ENCODE assay signal across 24 cellular contexts in the genomic region with DNA sequence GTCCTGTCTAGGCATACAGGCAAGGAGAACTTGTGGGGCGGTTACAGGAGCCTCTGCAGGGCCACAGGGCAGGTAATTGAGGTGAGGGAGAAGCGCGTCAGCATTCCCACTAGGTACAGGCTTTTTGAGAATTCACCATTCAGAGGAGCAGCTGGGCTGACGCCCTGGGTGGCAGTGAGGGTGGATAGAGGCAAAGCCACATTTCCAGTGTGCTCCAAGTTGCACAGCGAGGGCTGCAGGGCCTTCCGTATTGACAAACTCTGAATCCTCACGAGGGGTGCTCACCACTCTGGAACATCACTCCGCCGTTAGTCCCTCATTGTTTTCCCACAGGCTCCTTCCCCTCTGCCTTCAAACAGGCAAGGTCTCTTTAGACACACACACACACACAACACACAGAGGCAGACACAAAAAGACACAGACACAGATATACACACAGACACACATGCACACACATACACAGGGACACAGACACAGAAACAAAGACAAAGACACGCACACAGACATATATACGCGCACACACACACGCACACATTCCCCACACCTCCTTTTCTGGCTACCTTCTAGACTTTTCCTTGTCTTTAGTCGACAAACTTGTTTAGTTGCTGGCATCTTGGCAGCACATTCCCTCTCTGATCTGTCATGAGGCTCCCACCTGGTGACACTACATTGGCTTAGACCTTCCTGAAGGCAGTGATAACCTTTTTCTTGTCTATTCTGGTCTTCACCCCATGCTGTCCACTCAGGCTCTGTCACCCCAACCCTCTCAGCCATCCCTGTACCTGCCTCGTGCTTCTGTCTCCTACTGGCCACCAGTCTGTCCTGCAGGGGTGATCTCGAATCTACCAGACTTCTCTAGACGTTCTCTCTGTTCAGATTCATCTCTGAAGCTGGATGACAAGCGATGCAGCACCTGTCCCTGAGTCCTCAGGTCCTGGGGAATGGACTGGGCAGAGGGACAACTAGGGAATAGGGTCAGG.
DNase-seq lines count a peak whose midpoint lies in the region; ATAC-seq and TF ChIP-seq lines count a peak whose summit lies in the region.
"Had no signal": no experiment of that assay in that cellular context is flagged by ENCODE, and none has a peak within 500 bp of the region (broad histone marks: within the 10 kb centered on the region; RNA-seq: fewer than 3 reads in every experiment).

No MANE protein-coding gene starts in this region.

- no peaks in the 10 kb centered on the region for H3K27me3 ChIP-seq in GM06990 (replicated peaks; ENCODE audit: control insufficient read depth, insufficient read depth, low read length)
- peaks cover 40% of the 10 kb centered on the region for H3K27me3 ChIP-seq in endodermal cell (ENCODE audit: control insufficient read depth, insufficient read depth, low read length, poor library complexity, severe bottlenecking)
- H3K27me3 ChIP-seq: thyroid gland had no signal

- H3K9me3 ChIP-seq in endodermal cell (ENCODE audit: control insufficient read depth, low read length): no peaks in the 10 kb centered on the region
- H3K9me3 ChIP-seq: thyroid gland had no signal

- no peak overlapping the region for H3K9ac ChIP-seq in endodermal cell (ENCODE audit: extremely low read depth, low read length, poor library complexity, severe bottlenecking)

- DNase-seq in GM06990 (ENCODE audit: extremely low read depth, insufficient read length) (no peak), LNCaP clone FGC (ENCODE audit: low read depth) (peak; percentile 38), endodermal cell (no peak), progenitor cell of endocrine pancreas (ENCODE audit: low spot score, unreplicated experiment) (no peak), ACHN (no peak), natural killer cell (no peak), NCI-H226 (no peak)
- DNase-seq: activated CD4-positive, alpha-beta memory T cell treated with anti-CD3 and anti-CD28 coated beads, Interleukin-2, amount 10 ng/mL, durations not matched to agents 7 days and 5 days; activated effector memory CD4-positive, alpha-beta T cell treated with Interleukin-2 at 50 U/mL for 16 hours; CD4-positive, alpha-beta T cell; DMS79 treated with DMSO at 0.1 percent for 48 hours; HCEC 1CT; head of caudate nucleus; mesendoderm; NCI-H1694; NCI-H526 treated with DMSO at 0.1 percent for 48 hours; stimulated activated CD4-positive, alpha-beta T cell treated with anti-CD3 and anti-CD28 coated beads, Interleukin-2, amount 100 ng/mL, for 24 hours; T1000; thyroid gland had no signal

- H3K27ac Mint-ChIP-seq in endodermal cell (no peak overlapping the region), progenitor cell of endocrine pancreas (no peak overlapping the region), natural killer cell (no peak overlapping the region)
- H3K27ac Mint-ChIP-seq: activated CD4-positive, alpha-beta memory T cell treated with anti-CD3 and anti-CD28 coated beads, Interleukin-2, amount 10 ng/mL, durations not matched to agents 7 days and 5 days; CD4-positive, alpha-beta T cell; natural killer cell treated with Interleukin-12 subunit alpha and Interleukin-12 subunit beta and Interleukin-15 and Interleukin-18, amount 100 ng/mL, for 72 hours; stimulated activated memory B cell treated with anti-CD40 and anti-IgM and Interleukin-4, amounts not matched to agents 10 μg/mL and 1 μg/mL and 100 μg/mL, for 72 hours had no signal

- in situ Hi-C loops in ACHN (cut with HindIII; ENCODE audit: low pct_ligation_motif_present, low pct_unique_long_range_greater_than_20kb, low sequenced_read_pairs): no loop called here

- H3K9me3 Mint-ChIP-seq in endodermal cell (no peaks in the 10 kb centered on the region), progenitor cell of endocrine pancreas (ENCODE audit: low read depth) (no peaks in the 10 kb centered on the region), natural killer cell (no peaks in the 10 kb centered on the region)
- H3K9me3 Mint-ChIP-seq: activated CD4-positive, alpha-beta memory T cell treated with anti-CD3 and anti-CD28 coated beads, Interleukin-2, amount 10 ng/mL, durations not matched to agents 7 days and 5 days; CD4-positive, alpha-beta T cell; natural killer cell treated with Interleukin-12 subunit alpha and Interleukin-12 subunit beta and Interleukin-15 and Interleukin-18, amount 100 ng/mL, for 72 hours; stimulated activated memory B cell treated with anti-CD40 and anti-IgM and Interleukin-4, amounts not matched to agents 10 μg/mL and 1 μg/mL and 100 μg/mL, for 72 hours had no signal

- TF ChIP-seq CTCF in GM06990 (IDR thresholded peaks at IDR 0.05; ENCODE audit: insufficient read depth, low read length, poor library complexity, severe bottlenecking) (peak; percentile 2), LNCaP clone FGC (IDR thresholded peaks at IDR 0.05; ENCODE audit: control insufficient read depth, extremely low read depth, insufficient read depth) (no peak), endodermal cell (conservative IDR thresholded peaks at IDR 0.05) (peak; percentile 46), progenitor cell of endocrine pancreas (IDR thresholded peaks at IDR 0.05; ENCODE audit: unreplicated experiment) (peak; percentile 11), natural killer cell (IDR thresholded peaks at IDR 0.05) (no peak)

- ATAC-seq in natural killer cell (no peak), GM18870 (IDR thresholded peaks at IDR 0.05; ENCODE audit: unreplicated experiment) (no peak)
- ATAC-seq: stimulated activated memory B cell treated with anti-CD40 and anti-IgM and Interleukin-4, amounts not matched to agents 10 μg/mL and 1 μg/mL and 100 μg/mL, for 72 hours had no signal

- H3K4me3 Mint-ChIP-seq in endodermal cell: no peak overlapping the region
- no peak overlapping the region for H3K4me3 Mint-ChIP-seq in progenitor cell of endocrine pancreas (ENCODE audit: low read depth)
- no peak overlapping the region for H3K4me3 Mint-ChIP-seq in natural killer cell
- H3K4me3 Mint-ChIP-seq: activated CD4-positive, alpha-beta memory T cell treated with anti-CD3 and anti-CD28 coated beads, Interleukin-2, amount 10 ng/mL, durations not matched to agents 7 days and 5 days; CD4-positive, alpha-beta T cell; natural killer cell treated with Interleukin-12 subunit alpha and Interleukin-12 subunit beta and Interleukin-15 and Interleukin-18, amount 100 ng/mL, for 72 hours; stimulated activated memory B cell treated with anti-CD40 and anti-IgM and Interleukin-4, amounts not matched to agents 10 μg/mL and 1 μg/mL and 100 μg/mL, for 72 hours had no signal

- H3K4me3 ChIP-seq in GM06990 (replicated peaks; ENCODE audit: low read depth, low read length): no peak overlapping the region
- no peak overlapping the region for H3K4me3 ChIP-seq in LNCaP clone FGC (ENCODE audit: low read depth, low read length)
- no peak overlapping the region for H3K4me3 ChIP-seq in endodermal cell (ENCODE audit: low read length)
- H3K4me3 ChIP-seq: coronary artery, skin epidermis, thyroid gland had no signal

- H3K36me3 ChIP-seq in GM06990 (ENCODE audit: control insufficient read depth, insufficient read depth, low read length): no peaks in the 10 kb centered on the region
- no peaks in the 10 kb centered on the region for H3K36me3 ChIP-seq in endodermal cell (ENCODE audit: control insufficient read depth, insufficient read depth, low read length)
- H3K36me3 ChIP-seq: thyroid gland had no signal

- WGBS in endodermal cell (ENCODE audit: insufficient coverage in 1 of 2, insufficient read length in 1 of 2), 2 experiments: 92 to 94% methylated on average over 10 to 18 of the region's 18 CpGs

- H3K36me3 Mint-ChIP-seq in endodermal cell (ENCODE audit: low read depth): no peaks in the 10 kb centered on the region
- no peaks in the 10 kb centered on the region for H3K36me3 Mint-ChIP-seq in progenitor cell of endocrine pancreas (ENCODE audit: insufficient read depth)
- no peaks in the 10 kb centered on the region for H3K36me3 Mint-ChIP-seq in natural killer cell
- H3K36me3 Mint-ChIP-seq: natural killer cell treated with Interleukin-12 subunit alpha and Interleukin-12 subunit beta and Interleukin-15 and Interleukin-18, amount 100 ng/mL, for 72 hours; stimulated activated memory B cell treated with anti-CD40 and anti-IgM and Interleukin-4, amounts not matched to agents 10 μg/mL and 1 μg/mL and 100 μg/mL, for 72 hours had no signal

- H3K27me3 Mint-ChIP-seq in endodermal cell (ENCODE audit: insufficient read depth) (peaks cover 55% of the 10 kb centered on the region), progenitor cell of endocrine pancreas (peaks cover 73% of the 10 kb centered on the region), natural killer cell (ENCODE audit: low read depth in 2 of 2) (peaks cover 37 to 38% of the 10 kb centered on the region in 2 donors)

- intact Hi-C loops in natural killer cell (cut with micrococcal nuclease): no loop called here

- H3K4me1 ChIP-seq in endodermal cell (ENCODE audit: control insufficient read depth, insufficient read depth, low read length): no peaks in the 10 kb centered on the region
- H3K4me1 ChIP-seq: thyroid gland had no signal

- H3K4me1 Mint-ChIP-seq in endodermal cell (peaks cover 3% of the 10 kb centered on the region), progenitor cell of endocrine pancreas (ENCODE audit: low read depth) (peaks cover 28% of the 10 kb centered on the region), natural killer cell (peaks cover 6 to 7% of the 10 kb centered on the region in 2 donors)

- no peak overlapping the region for H3K27ac ChIP-seq in endodermal cell (ENCODE audit: low read depth, low read length)
- H3K27ac ChIP-seq: coronary artery, thyroid gland had no signal

Comparison
In these comparisons a context has a peak if more than half of its experiments do, and no peak if none do; other contexts are left out.
1. CTCF ChIP-seq: peak in GM06990 (single experiment), endodermal cell (single experiment) and progenitor cell of endocrine pancreas (single experiment); none in LNCaP clone FGC (single experiment) and natural killer cell (single experiment).